ENCODE assay signal across 39 cellular contexts in genomic region chr3:19522305-19522704, GRCh38.
"Had no signal": no experiment of that assay in that cellular context is flagged by ENCODE, and none has a peak within 500 bp of the region (broad histone marks: within the 10 kb centered on the region; RNA-seq: fewer than 3 reads in every experiment).

No MANE protein-coding gene starts in this region.

- H3K27me3 ChIP-seq: adrenal gland, ascending aorta, body of pancreas, brain microvascular endothelial cell, breast epithelium, cardiac muscle cell had no signal

- H3K36me3 Mint-ChIP-seq: activated naive CD4-positive, alpha-beta T cell treated with anti-CD3 and anti-CD28 coated beads, Interleukin-2, amount 10 ng/mL, durations not matched to agents 7 days and 5 days; activated naive CD4-positive, alpha-beta T cell treated with anti-CD3 and anti-CD28 coated beads, Interleukin-2, amount 50 U/mL, for 24 hours; activated naive CD4-positive, alpha-beta T cell treated with anti-CD3 and anti-CD28 coated beads, Interleukin-2, amount 50 U/mL, for 72 hours; activated naive CD8-positive, alpha-beta T cell; activated naive CD8-positive, alpha-beta T cell treated with anti-CD3 and anti-CD28 coated beads for 36 hours; activated naive CD8-positive, alpha-beta T cell treated with anti-CD3 and anti-CD28 coated beads, Interleukin-2, amount 10 ng/mL, durations not matched to agents 7 days and 5 days had no signal

- H3K27ac ChIP-seq: adrenal gland, ascending aorta, body of pancreas, brain microvascular endothelial cell, breast epithelium, cardiac muscle cell had no signal

- H3K27me3 Mint-ChIP-seq: activated naive CD4-positive, alpha-beta T cell treated with anti-CD3 and anti-CD28 coated beads, Interleukin-2, amount 10 ng/mL, durations not matched to agents 7 days and 5 days; activated naive CD4-positive, alpha-beta T cell treated with anti-CD3 and anti-CD28 coated beads, Interleukin-2, amount 50 U/mL, for 24 hours; activated naive CD8-positive, alpha-beta T cell; activated naive CD8-positive, alpha-beta T cell treated with anti-CD3 and anti-CD28 coated beads for 36 hours; activated naive CD8-positive, alpha-beta T cell treated with anti-CD3 and anti-CD28 coated beads, Interleukin-2, amount 10 ng/mL, durations not matched to agents 7 days and 5 days; activated naive CD8-positive, alpha-beta T cell treated with anti-CD3 and anti-CD28 coated beads, Interleukin-2, amount 50 U/mL, for 24 hours; activated T-cell treated with anti-CD3 and anti-CD28 coated beads, Interleukin-2, amount 50 U/mL, for 24 hours; activated T-helper 17 cell treated with anti-CD3 and anti-CD28 coated beads, Interleukin-2, amount 50 U/mL, for 72 hours; brain; central memory CD8-positive, alpha-beta T cell had no signal

- ATAC-seq: activated naive CD4-positive, alpha-beta T cell treated with anti-CD3 and anti-CD28 coated beads, Interleukin-2, amount 50 U/mL, for 72 hours; activated naive CD8-positive, alpha-beta T cell treated with anti-CD3 and anti-CD28 coated beads, Interleukin-2, amount 50 U/mL, for 24 hours; activated T-cell treated with anti-CD3 and anti-CD28 coated beads, Interleukin-2, amount 50 U/mL, for 4 hours; activated T-cell treated with anti-CD3 and anti-CD28 coated beads, Interleukin-2, amount 50 U/mL, for 72 hours; activated T-helper 17 cell treated with anti-CD3 and anti-CD28 coated beads, Interleukin-2, amount 50 U/mL, for 72 hours; body of pancreas had no signal

- H3K4me3 ChIP-seq: adrenal gland, ascending aorta, body of pancreas, breast epithelium, cardiac muscle cell had no signal

- H3K27ac Mint-ChIP-seq: activated naive CD4-positive, alpha-beta T cell treated with anti-CD3 and anti-CD28 coated beads for 36 hours; activated naive CD4-positive, alpha-beta T cell treated with anti-CD3 and anti-CD28 coated beads, Interleukin-2, amount 10 ng/mL, durations not matched to agents 7 days and 5 days; activated naive CD4-positive, alpha-beta T cell treated with anti-CD3 and anti-CD28 coated beads, Interleukin-2, amount 50 U/mL, for 24 hours; activated naive CD4-positive, alpha-beta T cell treated with anti-CD3 and anti-CD28 coated beads, Interleukin-2, amount 50 U/mL, for 72 hours; activated naive CD8-positive, alpha-beta T cell; activated naive CD8-positive, alpha-beta T cell treated with anti-CD3 and anti-CD28 coated beads for 36 hours; activated naive CD8-positive, alpha-beta T cell treated with anti-CD3 and anti-CD28 coated beads, Interleukin-2, amount 10 ng/mL, durations not matched to agents 7 days and 5 days; activated naive CD8-positive, alpha-beta T cell treated with anti-CD3 and anti-CD28 coated beads, Interleukin-2, amount 50 U/mL, for 24 hours; activated T-cell treated with anti-CD3 and anti-CD28 coated beads, Interleukin-2, amount 50 U/mL, for 24 hours; activated T-cell treated with anti-CD3 and anti-CD28 coated beads, Interleukin-2, amount 50 U/mL, for 72 hours; activated T-helper 1 cell treated with anti-CD3 and anti-CD28 coated beads, Interleukin-12 subunit alpha, Interleukin-12 subunit beta, Interleukin-2, Interleukin-4 antibody, amounts not matched to agents 30 ng/mL and 10 ng/mL and 1 ng/mL, durations not matched to agents 14 hours and 24 hours and 36 hours; activated T-helper 17 cell treated with anti-CD3 and anti-CD28 coated beads, Interleukin-2, amount 50 U/mL, for 72 hours; activated T-helper 2 cell treated with anti-CD3 and anti-CD28 coated beads, Interferon-gamma antibody, Interleukin-2, Interleukin-4, amounts not matched to agents 10 μg/mL and 5 μg/mL and 100 μg/mL, durations not matched to agents 14 hours and 24 hours and 36 hours; brain had no signal

- H3K4me1 Mint-ChIP-seq: activated naive CD4-positive, alpha-beta T cell treated with anti-CD3 and anti-CD28 coated beads, Interleukin-2, amount 10 ng/mL, durations not matched to agents 7 days and 5 days; activated naive CD4-positive, alpha-beta T cell treated with anti-CD3 and anti-CD28 coated beads, Interleukin-2, amount 50 U/mL, for 24 hours; activated naive CD8-positive, alpha-beta T cell treated with anti-CD3 and anti-CD28 coated beads for 36 hours; activated naive CD8-positive, alpha-beta T cell treated with anti-CD3 and anti-CD28 coated beads, Interleukin-2, amount 10 ng/mL, durations not matched to agents 7 days and 5 days; activated T-helper 17 cell treated with anti-CD3 and anti-CD28 coated beads, Interleukin-2, amount 50 U/mL, for 72 hours; central memory CD8-positive, alpha-beta T cell had no signal

- DNase-seq: activated effector memory CD4-positive, alpha-beta T cell treated with anti-CD3 and anti-CD28 coated beads, Interleukin-2, amount 50 U/mL, for 16 hours; activated effector memory CD4-positive, alpha-beta T cell treated with Interleukin-2 at 50 U/mL for 16 hours; activated gamma-delta T cell; activated gamma-delta T cell treated with Interleukin-2 at 50 U/mL for 16 hours; activated naive CD4-positive, alpha-beta T cell; activated naive CD4-positive, alpha-beta T cell treated with anti-CD3 and anti-CD28 coated beads for 36 hours; activated naive CD4-positive, alpha-beta T cell treated with anti-CD3 and anti-CD28 coated beads, Interleukin-2, amount 10 ng/mL, durations not matched to agents 7 days and 5 days; activated naive CD4-positive, alpha-beta T cell treated with anti-CD3 and anti-CD28 coated beads, Interleukin-2, amount 50 U/mL, for 16 hours; activated naive CD4-positive, alpha-beta T cell treated with Interleukin-2 at 50 U/mL for 16 hours; activated naive CD8-positive, alpha-beta T cell treated with anti-CD3 and anti-CD28 coated beads for 36 hours; activated naive CD8-positive, alpha-beta T cell treated with anti-CD3 and anti-CD28 coated beads, Interleukin-2, amount 10 ng/mL, durations not matched to agents 7 days and 5 days; activated naive CD8-positive, alpha-beta T cell treated with anti-CD3 and anti-CD28 coated beads, Interleukin-2, amount 50 U/mL, for 24 hours; activated T-cell treated with anti-CD3 and anti-CD28 coated beads, Interleukin-2, amount 50 U/mL, for 24 hours; activated T-cell treated with anti-CD3 and anti-CD28 coated beads, Interleukin-2, amount 50 U/mL, for 4 hours; activated T-cell treated with anti-CD3 and anti-CD28 coated beads, Interleukin-2, amount 50 U/mL, for 48 hours; activated T-cell treated with anti-CD3 and anti-CD28 coated beads, Interleukin-2, amount 50 U/mL, for 72 hours; adrenal gland; amniotic stem cell; amygdala; anterior cingulate cortex; aorta; body of pancreas; brain microvascular endothelial cell; caudate nucleus; central memory CD4-positive, alpha-beta T cell; cerebellar nuclear complex had no signal

- H3K4me1 ChIP-seq: adrenal gland, ascending aorta, body of pancreas, breast epithelium had no signal

- FAIRE-seq: astrocyte, bronchial epithelial cell had no signal

- H3K4me3 Mint-ChIP-seq: activated naive CD4-positive, alpha-beta T cell treated with anti-CD3 and anti-CD28 coated beads for 36 hours; activated naive CD4-positive, alpha-beta T cell treated with anti-CD3 and anti-CD28 coated beads, Interleukin-2, amount 10 ng/mL, durations not matched to agents 7 days and 5 days; activated naive CD4-positive, alpha-beta T cell treated with anti-CD3 and anti-CD28 coated beads, Interleukin-2, amount 50 U/mL, for 24 hours; activated naive CD8-positive, alpha-beta T cell; activated naive CD8-positive, alpha-beta T cell treated with anti-CD3 and anti-CD28 coated beads for 36 hours; activated naive CD8-positive, alpha-beta T cell treated with anti-CD3 and anti-CD28 coated beads, Interleukin-2, amount 10 ng/mL, durations not matched to agents 7 days and 5 days; activated naive CD8-positive, alpha-beta T cell treated with anti-CD3 and anti-CD28 coated beads, Interleukin-2, amount 50 U/mL, for 24 hours; activated T-cell treated with anti-CD3 and anti-CD28 coated beads, Interleukin-2, amount 50 U/mL, for 24 hours; activated T-cell treated with anti-CD3 and anti-CD28 coated beads, Interleukin-2, amount 50 U/mL, for 4 hours; activated T-cell treated with anti-CD3 and anti-CD28 coated beads, Interleukin-2, amount 50 U/mL, for 72 hours; activated T-helper 1 cell treated with anti-CD3 and anti-CD28 coated beads, Interleukin-12 subunit alpha, Interleukin-12 subunit beta, Interleukin-2, Interleukin-4 antibody, amounts not matched to agents 30 ng/mL and 10 ng/mL and 1 ng/mL, durations not matched to agents 14 hours and 24 hours and 36 hours; activated T-helper 17 cell treated with anti-CD3 and anti-CD28 coated beads, Interleukin-2, amount 50 U/mL, for 72 hours; brain; central memory CD8-positive, alpha-beta T cell had no signal

- H3K36me3 ChIP-seq: adrenal gland, ascending aorta, brain microvascular endothelial cell, breast epithelium, cardiac muscle cell had no signal

- H3K9me3 Mint-ChIP-seq: activated naive CD4-positive, alpha-beta T cell treated with anti-CD3 and anti-CD28 coated beads for 36 hours; activated naive CD4-positive, alpha-beta T cell treated with anti-CD3 and anti-CD28 coated beads, Interleukin-2, amount 10 ng/mL, durations not matched to agents 7 days and 5 days; activated naive CD4-positive, alpha-beta T cell treated with anti-CD3 and anti-CD28 coated beads, Interleukin-2, amount 50 U/mL, for 24 hours; activated naive CD8-positive, alpha-beta T cell treated with anti-CD3 and anti-CD28 coated beads, Interleukin-2, amount 10 ng/mL, durations not matched to agents 7 days and 5 days; activated naive CD8-positive, alpha-beta T cell treated with anti-CD3 and anti-CD28 coated beads, Interleukin-2, amount 50 U/mL, for 24 hours; activated T-cell treated with anti-CD3 and anti-CD28 coated beads, Interleukin-2, amount 50 U/mL, for 24 hours; activated T-helper 1 cell treated with anti-CD3 and anti-CD28 coated beads, Interleukin-12 subunit alpha, Interleukin-12 subunit beta, Interleukin-2, Interleukin-4 antibody, amounts not matched to agents 30 ng/mL and 10 ng/mL and 1 ng/mL, durations not matched to agents 14 hours and 24 hours and 36 hours; activated T-helper 17 cell treated with anti-CD3 and anti-CD28 coated beads, Interleukin-2, amount 50 U/mL, for 72 hours; activated T-helper 2 cell treated with anti-CD3 and anti-CD28 coated beads, Interferon-gamma antibody, Interleukin-2, Interleukin-4, amounts not matched to agents 10 μg/mL and 5 μg/mL and 100 μg/mL, durations not matched to agents 14 hours and 24 hours and 36 hours; central memory CD8-positive, alpha-beta T cell had no signal

- H3K9me3 ChIP-seq: adrenal gland, ascending aorta, body of pancreas, breast epithelium had no signal
